Comparison of ENCODE assay signal across 1 cellular context in genomic region chr19:7395793-7396192, GRCh38.
TF ChIP-seq lines count a peak whose summit lies in the region.

No MANE protein-coding gene starts in this region.

TF ChIP-seq in GM23338, 12 proteins besides CTCF, POLR2A, EP300 and RAD21 (continued from another document):
- no peak for TF ChIP-seq ZNF462 (CRISPR knock-in tag; IDR thresholded peaks at IDR 0.05)
- no peak for TF ChIP-seq CREB1 (CRISPR knock-in tag; IDR thresholded peaks at IDR 0.05; ENCODE audit: low read depth)
- TF ChIP-seq EZH2phosphoT487 (IDR thresholded peaks at IDR 0.05; ENCODE audit: unreplicated experiment): no peak
- no peak for TF ChIP-seq STAT1 (IDR thresholded peaks at IDR 0.05; ENCODE audit: unreplicated experiment)
- TF ChIP-seq, protein P1, sequence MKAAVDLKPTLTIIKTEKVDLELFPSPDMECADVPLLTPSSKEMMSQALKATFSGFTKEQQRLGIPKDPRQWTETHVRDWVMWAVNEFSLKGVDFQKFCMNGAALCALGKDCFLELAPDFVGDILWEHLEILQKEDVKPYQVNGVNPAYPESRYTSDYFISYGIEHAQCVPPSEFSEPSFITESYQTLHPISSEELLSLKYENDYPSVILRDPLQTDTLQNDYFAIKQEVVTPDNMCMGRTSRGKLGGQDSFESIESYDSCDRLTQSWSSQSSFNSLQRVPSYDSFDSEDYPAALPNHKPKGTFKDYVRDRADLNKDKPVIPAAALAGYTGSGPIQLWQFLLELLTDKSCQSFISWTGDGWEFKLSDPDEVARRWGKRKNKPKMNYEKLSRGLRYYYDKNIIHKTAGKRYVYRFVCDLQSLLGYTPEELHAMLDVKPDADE (IDR thresholded peaks at IDR 0.05): no peak
- no peak for TF ChIP-seq JUNB (IDR thresholded peaks at IDR 0.05; ENCODE audit: unreplicated experiment)
- TF ChIP-seq POLR2AphosphoS5 (IDR thresholded peaks at IDR 0.05; ENCODE audit: low read depth): no peak
- TF ChIP-seq ZNF114 (CRISPR knock-in tag; IDR thresholded peaks at IDR 0.05): no peak
TF ChIP-seq in GM23338: peak in this region for 0.
